2 cellular contexts compared by ENCODE assay signal in the genomic region with DNA sequence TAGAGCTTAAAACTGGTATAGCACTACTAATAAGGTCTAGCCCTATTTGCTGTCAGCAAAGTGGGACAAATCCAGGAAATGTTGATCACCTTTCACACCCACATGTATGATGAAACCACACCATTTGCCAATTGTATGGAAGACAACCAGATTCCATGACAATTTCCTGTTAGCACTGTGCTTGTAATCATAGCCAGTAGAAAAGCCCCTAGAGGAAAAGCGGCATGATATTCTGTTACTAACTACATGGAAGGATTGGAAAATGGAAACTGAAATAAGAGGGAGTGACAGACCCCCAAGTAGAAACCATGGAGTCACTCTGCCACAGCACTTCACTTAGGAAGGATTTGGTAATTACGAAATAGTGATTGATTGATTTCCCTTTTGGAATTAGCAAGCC.
TF ChIP-seq lines count a peak whose summit lies in the region.

No MANE protein-coding gene starts in this region.

TF ChIP-seq in GM12878, 131 proteins besides CTCF, POLR2A, EP300 and RAD21:
- no peak for TF ChIP-seq TCF7 (IDR thresholded peaks at IDR 0.05; ENCODE audit: borderline replicate concordance)
- no peak for TF ChIP-seq HDGF (IDR thresholded peaks at IDR 0.05)
- no peak for TF ChIP-seq KLF5 (IDR thresholded peaks at IDR 0.05; ENCODE audit: partially characterized antibody)
- TF ChIP-seq CHD2 (IDR thresholded peaks at IDR 0.05; ENCODE audit: borderline replicate concordance, low read depth, low read length): no peak
TF ChIP-seq in GM12878: peak in this region for 0.

TF ChIP-seq in HepG2, 621 proteins besides CTCF, POLR2A, EP300 and RAD21:
- TF ChIP-seq, protein P1, sequence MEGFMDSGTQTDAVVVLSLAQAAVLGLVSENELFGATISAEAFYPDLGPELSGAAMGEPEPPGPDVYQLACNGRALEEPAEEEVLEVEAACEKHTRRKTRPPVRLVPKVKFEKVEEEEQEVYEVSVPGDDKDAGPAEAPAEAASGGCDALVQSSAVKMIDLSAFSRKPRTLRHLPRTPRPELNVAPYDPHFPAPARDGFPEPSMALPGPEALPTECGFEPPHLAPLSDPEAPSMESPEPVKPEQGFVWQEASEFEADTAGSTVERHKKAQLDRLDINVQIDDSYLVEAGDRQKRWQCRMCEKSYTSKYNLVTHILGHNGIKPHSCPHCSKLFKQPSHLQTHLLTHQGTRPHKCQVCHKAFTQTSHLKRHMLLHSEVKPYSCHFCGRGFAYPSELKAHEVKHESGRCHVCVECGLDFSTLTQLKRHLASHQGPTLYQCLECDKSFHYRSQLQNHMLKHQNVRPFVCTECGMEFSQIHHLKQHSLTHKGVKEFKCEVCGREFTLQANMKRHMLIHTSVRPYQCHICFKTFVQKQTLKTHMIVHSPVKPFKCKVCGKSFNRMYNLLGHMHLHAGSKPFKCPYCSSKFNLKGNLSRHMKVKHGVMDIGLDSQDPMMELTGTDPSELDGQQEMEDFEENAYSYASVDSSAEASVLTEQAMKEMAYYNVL (CRISPR knock-in tag; IDR thresholded peaks at IDR 0.05; ENCODE audit: borderline replicate concordance): no peak
- TF ChIP-seq ZNF780A (CRISPR knock-in tag; IDR thresholded peaks at IDR 0.05) (no peak), CEBPB (IDR thresholded peaks at IDR 0.05; ENCODE audit: borderline replicate concordance, low read depth, low read length) (peak; percentile 61; the same call in 1 of the 2 replicates), SP1 (IDR thresholded peaks at IDR 0.05) (no peak), SP1 (CRISPR knock-in tag; IDR thresholded peaks at IDR 0.05) (no peak)
- TF ChIP-seq, protein P2, sequence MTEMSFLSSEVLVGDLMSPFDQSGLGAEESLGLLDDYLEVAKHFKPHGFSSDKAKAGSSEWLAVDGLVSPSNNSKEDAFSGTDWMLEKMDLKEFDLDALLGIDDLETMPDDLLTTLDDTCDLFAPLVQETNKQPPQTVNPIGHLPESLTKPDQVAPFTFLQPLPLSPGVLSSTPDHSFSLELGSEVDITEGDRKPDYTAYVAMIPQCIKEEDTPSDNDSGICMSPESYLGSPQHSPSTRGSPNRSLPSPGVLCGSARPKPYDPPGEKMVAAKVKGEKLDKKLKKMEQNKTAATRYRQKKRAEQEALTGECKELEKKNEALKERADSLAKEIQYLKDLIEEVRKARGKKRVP (CRISPR knock-in tag; IDR thresholded peaks at IDR 0.05): peak in 1 of 2 experiments; percentile 59; a peak in 1 of 4 replicates
